ENCODE assay signal across 20 cellular contexts in genomic region chr21:30207252-30207579, GRCh38. TPM values are rescaled to one million over a fixed set of nuclear protein-coding genes. Genes with fewer than 3 reads are reported as not detected.
"Had no signal": no experiment of that assay in that cellular context is flagged by ENCODE, and none has a peak within 500 bp of the region (broad histone marks: within the 10 kb centered on the region; RNA-seq: fewer than 3 reads in every experiment).

No MANE protein-coding gene starts in this region.

- H3K27ac ChIP-seq: body of pancreas, pancreas, tibial artery, vagina, WERI-Rb-1 had no signal

- H3K27me3 Mint-ChIP-seq: activated CD4-positive, alpha-beta memory T cell treated with anti-CD3 and anti-CD28 coated beads for 36 hours; T-helper 17 cell had no signal

- H3K36me3 Mint-ChIP-seq: activated CD4-positive, alpha-beta memory T cell treated with anti-CD3 and anti-CD28 coated beads for 36 hours; activated naive CD4-positive, alpha-beta T cell treated with anti-CD3 and anti-CD28 coated beads, Interleukin-2, amount 50 U/mL, for 24 hours; stimulated activated effector memory CD8-positive, alpha-beta T cell treated with anti-CD3 and anti-CD28 coated beads, Interleukin-12 subunit alpha, Interleukin-12 subunit beta, amount 100 ng/mL, for 72 hours had no signal

- H3K4me3 ChIP-seq: body of pancreas, pancreas, tibial artery, vagina had no signal

- H3K27ac Mint-ChIP-seq: activated CD4-positive, alpha-beta memory T cell treated with anti-CD3 and anti-CD28 coated beads for 36 hours; activated naive CD4-positive, alpha-beta T cell treated with anti-CD3 and anti-CD28 coated beads, Interleukin-2, amount 50 U/mL, for 24 hours; stimulated activated effector memory CD8-positive, alpha-beta T cell treated with anti-CD3 and anti-CD28 coated beads, Interleukin-12 subunit alpha, Interleukin-12 subunit beta, amount 100 ng/mL, for 72 hours; T-helper 17 cell had no signal

- H3K4me1 ChIP-seq: body of pancreas, pancreas, tibial artery, vagina had no signal

- H3K27me3 ChIP-seq: body of pancreas, pancreas, tibial artery, vagina had no signal

- H3K4me3 Mint-ChIP-seq: activated CD4-positive, alpha-beta memory T cell treated with anti-CD3 and anti-CD28 coated beads for 36 hours; activated naive CD4-positive, alpha-beta T cell treated with anti-CD3 and anti-CD28 coated beads, Interleukin-2, amount 50 U/mL, for 24 hours; activated T-cell treated with anti-CD3 and anti-CD28 coated beads, Interleukin-2, amount 50 U/mL, for 4 hours; nephron; stimulated activated effector memory CD8-positive, alpha-beta T cell treated with anti-CD3 and anti-CD28 coated beads, Interleukin-12 subunit alpha, Interleukin-12 subunit beta, amount 100 ng/mL, for 72 hours; T-helper 17 cell had no signal

- DNase-seq: activated CD4-positive, alpha-beta memory T cell treated with anti-CD3 and anti-CD28 coated beads for 36 hours; activated effector memory CD4-positive, alpha-beta T cell treated with anti-CD3 and anti-CD28 coated beads, Interleukin-2, amount 50 U/mL, for 16 hours; activated T-cell treated with anti-CD3 and anti-CD28 coated beads, Interleukin-2, amount 50 U/mL, for 4 hours; body of pancreas; effector CD8-positive, alpha-beta T cell; head of caudate nucleus; pancreas; stimulated activated CD4-positive, alpha-beta T cell treated with anti-CD3 and anti-CD28 coated beads, Interleukin-12 subunit alpha, Interleukin-12 subunit beta, amount 100 ng/mL, for 4 hours; stimulated activated CD4-positive, alpha-beta T cell treated with anti-CD3 and anti-CD28 coated beads, Interleukin-2, amount 100 ng/mL, for 24 hours; T-helper 17 cell; tibial artery; WERI-Rb-1 had no signal

- H3K9me3 Mint-ChIP-seq: activated CD4-positive, alpha-beta memory T cell treated with anti-CD3 and anti-CD28 coated beads for 36 hours; activated naive CD4-positive, alpha-beta T cell treated with anti-CD3 and anti-CD28 coated beads, Interleukin-2, amount 50 U/mL, for 24 hours; activated T-cell treated with anti-CD3 and anti-CD28 coated beads, Interleukin-2, amount 50 U/mL, for 4 hours; stimulated activated effector memory CD8-positive, alpha-beta T cell treated with anti-CD3 and anti-CD28 coated beads, Interleukin-12 subunit alpha, Interleukin-12 subunit beta, amount 100 ng/mL, for 72 hours had no signal

- H3K4me1 Mint-ChIP-seq: activated naive CD4-positive, alpha-beta T cell treated with anti-CD3 and anti-CD28 coated beads, Interleukin-2, amount 50 U/mL, for 24 hours; stimulated activated effector memory CD8-positive, alpha-beta T cell treated with anti-CD3 and anti-CD28 coated beads, Interleukin-12 subunit alpha, Interleukin-12 subunit beta, amount 100 ng/mL, for 72 hours; T-helper 17 cell had no signal

- H3K9me3 ChIP-seq: body of pancreas, pancreas, tibial artery, vagina had no signal

- ATAC-seq: activated T-cell treated with anti-CD3 and anti-CD28 coated beads, Interleukin-2, amount 50 U/mL, for 4 hours; body of pancreas; pancreas; stimulated activated effector memory CD8-positive, alpha-beta T cell treated with anti-CD3 and anti-CD28 coated beads, Interleukin-12 subunit alpha, Interleukin-12 subunit beta, amount 100 ng/mL, for 72 hours; T-helper 17 cell had no signal

- H3K36me3 ChIP-seq: pancreas, tibial artery, vagina, WERI-Rb-1 had no signal

RNA-seq across cellular contexts. Expression of gene CLDN8, which starts 8.7 kb away (rescaled TPM):
- total RNA-seq: activated CD4-positive, alpha-beta memory T cell treated with anti-CD3 and anti-CD28 coated beads for 36 hours; activated T-cell treated with anti-CD3 and anti-CD28 coated beads, Interleukin-2, amount 50 U/mL, for 4 hours; endothelial cell of umbilical vein; frontal cortex; liver; mesenteric fat pad; T-helper 17 cell had no signal

RNA-seq across cellular contexts. Expression of gene CLDN17, which starts 40.6 kb away (rescaled TPM):
- total RNA-seq: activated CD4-positive, alpha-beta memory T cell treated with anti-CD3 and anti-CD28 coated beads for 36 hours; activated T-cell treated with anti-CD3 and anti-CD28 coated beads, Interleukin-2, amount 50 U/mL, for 4 hours; body of pancreas; endothelial cell of umbilical vein; frontal cortex; liver; mesenteric fat pad; pancreas; T-helper 17 cell had no signal
